Comparison of ENCODE assay signal across 1 cellular context in genomic region chr19:5309438-5310204, GRCh38.
A peak's percentile ranks its signal among the peaks of the same experiment; 100 is the strongest.
TF ChIP-seq lines count a peak whose summit lies in the region.

No MANE protein-coding gene starts in this region.

TF ChIP-seq in HEK293, 187 proteins besides CTCF, POLR2A, EP300 and RAD21 (continued from another document and continues in another):
- TF ChIP-seq PATZ1 (tag by site-specific recombination; IDR thresholded peaks at IDR 0.05) (peak; percentile 43; the same call in 1 of the 2 replicates), YY2 (tag by site-specific recombination; IDR thresholded peaks at IDR 0.05) (no peak), ZNF19 (tag by site-specific recombination; IDR thresholded peaks at IDR 0.05; ENCODE audit: low read depth) (no peak), OSR2 (tag by site-specific recombination; IDR thresholded peaks at IDR 0.05) (no peak), ZNF24 (tag by site-specific recombination; IDR thresholded peaks at IDR 0.05) (no peak), REST (tag by site-specific recombination; IDR thresholded peaks at IDR 0.05) (no peak), ZNF830 (tag by site-specific recombination; IDR thresholded peaks at IDR 0.05; ENCODE audit: low read depth) (no peak), ZNF670 (tag by site-specific recombination; IDR thresholded peaks at IDR 0.05; ENCODE audit: low read depth) (no peak), SCRT1 (tag by site-specific recombination; IDR thresholded peaks at IDR 0.05; ENCODE audit: borderline replicate concordance) (no peak), ZNF501 (tag by site-specific recombination; IDR thresholded peaks at IDR 0.05) (no peak), WT1 (tag by site-specific recombination; IDR thresholded peaks at IDR 0.05) (no peak), ZNF449 (tag by site-specific recombination; IDR thresholded peaks at IDR 0.05) (no peak; the same call in 1 of the 2 replicates), ZNF433 (tag by site-specific recombination; IDR thresholded peaks at IDR 0.05; ENCODE audit: low read depth) (no peak), SETDB1 (IDR thresholded peaks at IDR 0.05; ENCODE audit: insufficient read length, low read length) (no peak), ZBTB17 (tag by site-specific recombination; IDR thresholded peaks at IDR 0.05) (no peak), ZNF16 (tag by site-specific recombination; IDR thresholded peaks at IDR 0.05; ENCODE audit: low read depth) (peak; percentile 80), PRDM10 (tag by site-specific recombination; IDR thresholded peaks at IDR 0.05) (no peak), KLF17 (tag by site-specific recombination; IDR thresholded peaks at IDR 0.05) (peak; percentile 70; the same call in 1 of the 2 replicates), ZNF112 (tag by site-specific recombination; IDR thresholded peaks at IDR 0.05) (no peak), BCL11A (tag by site-specific recombination; IDR thresholded peaks at IDR 0.05; ENCODE audit: low read depth) (no peak), SP7 (tag by site-specific recombination; IDR thresholded peaks at IDR 0.05) (0 out of 2 replicates have a peak, but pooled peaks have one; percentile 13), KLF1 (tag by site-specific recombination; IDR thresholded peaks at IDR 0.05) (no peak), SP2 (tag by site-specific recombination; IDR thresholded peaks at IDR 0.05) (no peak), ZNF274 (IDR thresholded peaks at IDR 0.05; ENCODE audit: low read length) (no peak), ZNF274 (tag by site-specific recombination; IDR thresholded peaks at IDR 0.05; ENCODE audit: borderline replicate concordance) (no peak), PRDM4 (tag by site-specific recombination; IDR thresholded peaks at IDR 0.05) (no peak; the same call in 1 of the 2 replicates), GLI2 (tag by site-specific recombination; IDR thresholded peaks at IDR 0.05; ENCODE audit: borderline replicate concordance, low read depth) (no peak), ZNF248 (tag by site-specific recombination; IDR thresholded peaks at IDR 0.05) (no peak), ZFHX2 (tag by site-specific recombination; conservative IDR thresholded peaks at IDR 0.05) (peak; percentile 15; the same call in 1 of the 2 replicates), ZNF23 (tag by site-specific recombination; IDR thresholded peaks at IDR 0.05; ENCODE audit: borderline replicate concordance) (no peak), ZFP69B (tag by site-specific recombination; IDR thresholded peaks at IDR 0.05) (no peak), ZNF324 (tag by site-specific recombination; IDR thresholded peaks at IDR 0.05) (no peak), ZBTB6 (tag by site-specific recombination; IDR thresholded peaks at IDR 0.05) (no peak), IKZF3 (tag by site-specific recombination; IDR thresholded peaks at IDR 0.05) (no peak; the same call in 1 of the 2 replicates), ZNF146 (tag by site-specific recombination; IDR thresholded peaks at IDR 0.05) (no peak), ZBTB48 (tag by site-specific recombination; IDR thresholded peaks at IDR 0.05) (peak; percentile 49; the same call in 1 of the 2 replicates), ZNF837 (tag by site-specific recombination; IDR thresholded peaks at IDR 0.05) (no peak), ZNF202 (tag by site-specific recombination; IDR thresholded peaks at IDR 0.05; ENCODE audit: borderline replicate concordance) (no peak), ZFP41 (tag by site-specific recombination; IDR thresholded peaks at IDR 0.05; ENCODE audit: borderline replicate concordance) (no peak), ZNF10 (tag by site-specific recombination; IDR thresholded peaks at IDR 0.05) (no peak), KLF16 (tag by site-specific recombination; IDR thresholded peaks at IDR 0.05) (no peak), ZNF785 (tag by site-specific recombination; IDR thresholded peaks at IDR 0.05) (no peak), SCRT2 (tag by site-specific recombination; IDR thresholded peaks at IDR 0.05) (no peak), ZFP37 (tag by site-specific recombination; IDR thresholded peaks at IDR 0.05) (no peak), ZNF266 (tag by site-specific recombination; IDR thresholded peaks at IDR 0.05; ENCODE audit: low read depth) (no peak)
